1 cellular context compared by ENCODE assay signal in the genomic region with DNA sequence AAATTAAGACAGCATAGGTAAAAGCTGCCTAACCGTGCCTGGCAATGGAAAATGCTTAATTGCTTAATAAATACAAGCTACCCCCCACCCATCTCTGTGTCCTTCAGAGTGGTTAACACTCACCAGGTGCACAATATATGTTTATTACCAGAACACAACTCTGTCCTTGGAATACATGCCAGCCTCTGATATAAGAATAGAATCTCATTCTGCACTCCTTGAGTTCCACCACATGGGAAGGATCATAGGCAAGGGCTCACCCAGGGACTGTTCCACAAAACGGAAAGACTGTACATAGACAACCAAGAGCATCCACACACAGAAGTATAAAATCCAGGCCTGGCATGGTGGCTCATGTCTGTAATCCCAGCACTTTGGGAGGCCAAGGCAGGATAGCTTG.
TF ChIP-seq lines count a peak whose summit lies in the region.

No MANE protein-coding gene starts in this region.

TF ChIP-seq in GM23338, 12 proteins besides CTCF, POLR2A, EP300 and RAD21:
- no peak for TF ChIP-seq ETS1 (IDR thresholded peaks at IDR 0.05)
- no peak for TF ChIP-seq REST (IDR thresholded peaks at IDR 0.05; ENCODE audit: unreplicated experiment)
- TF ChIP-seq EZH2phosphoT487 (IDR thresholded peaks at IDR 0.05; ENCODE audit: unreplicated experiment): no peak
- TF ChIP-seq EZH2 (IDR thresholded peaks at IDR 0.05; ENCODE audit: low read depth, unreplicated experiment): no peak
